ENCODE assay signal across 13 cellular contexts in the genomic region with DNA sequence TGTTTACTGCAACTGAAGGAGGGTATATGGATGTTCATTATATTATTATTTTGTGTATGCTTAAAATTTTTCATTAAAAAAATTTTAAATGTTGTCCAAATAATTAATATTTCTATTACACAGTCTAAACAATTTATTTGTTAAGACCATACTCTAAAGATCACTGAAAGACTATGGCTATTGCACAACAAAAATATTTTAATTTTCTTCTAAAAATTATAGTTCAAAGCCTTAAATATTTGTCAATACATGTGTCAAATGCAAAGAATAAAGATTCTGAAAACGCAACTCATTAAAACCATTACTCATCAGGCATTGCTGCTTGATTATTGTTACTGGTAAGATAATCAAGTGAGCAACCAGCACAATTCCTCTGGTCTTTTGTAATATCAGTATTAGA. TPM values are rescaled to one million over a fixed set of nuclear protein-coding genes. Genes with fewer than 3 reads are reported as not detected.
DNase-seq lines count a peak whose midpoint lies in the region; ATAC-seq and TF ChIP-seq lines count a peak whose summit lies in the region.
"Had no signal": no experiment of that assay in that cellular context is flagged by ENCODE, and none has a peak within 500 bp of the region (broad histone marks: within the 10 kb centered on the region; RNA-seq: fewer than 3 reads in every experiment).

No MANE protein-coding gene starts in this region.

- peaks cover 29% of the 10 kb centered on the region for H3K4me1 ChIP-seq in BLaER1
- H3K4me1 ChIP-seq in H9 (ENCODE audit: insufficient read depth, low read length): no peaks in the 10 kb centered on the region
- H3K4me1 ChIP-seq in iPS-20b (ENCODE audit: insufficient read depth, low read length): peaks cover 9% of the 10 kb centered on the region; the same call in 1 of the 2 replicates
- H3K4me1 ChIP-seq in vagina: peaks cover 20% of the 10 kb centered on the region
- H3K4me1 ChIP-seq: SJSA1 had no signal

- no peak overlapping the region for H2AFZ ChIP-seq in H9 (ENCODE audit: low read length)

- H2BK12ac ChIP-seq in H9 (ENCODE audit: insufficient read length, low read depth, low read length): no peak overlapping the region

- no peak overlapping the region for H4K91ac ChIP-seq in H9 (ENCODE audit: insufficient read length, low read depth, low read length)

- H3K4me2 ChIP-seq in BLaER1 (peak overlapping the region; percentile 82), H9 (ENCODE audit: insufficient read depth, insufficient read length, low read length) (no peak overlapping the region)

- peaks cover 46% of the 10 kb centered on the region for H3K36me3 ChIP-seq in BLaER1
- peaks cover 58% of the 10 kb centered on the region for H3K36me3 ChIP-seq in iPS-20b (ENCODE audit: insufficient read depth, low read depth, low read length)
- H3K36me3 ChIP-seq in vagina: no peaks in the 10 kb centered on the region

- H2BK120ac ChIP-seq in H9 (ENCODE audit: low read depth, low read length, poor library complexity, severe bottlenecking): no peak overlapping the region

- H2BK5ac ChIP-seq in H9 (ENCODE audit: insufficient read length, low read length): no peak overlapping the region

- DNase-seq in H9 (no peak), WTC11 (ENCODE audit: low spot score) (no peak), NCI-H526 (lab: John Stamatoyannopoulos, UW) (no peak), vagina (ENCODE audit: extremely low spot score in 2 of 2) (no peak)
- DNase-seq: activated B cell treated with CpG ODN at 0.5 μM for 24 hours; activated effector memory CD4-positive, alpha-beta T cell treated with anti-CD3 and anti-CD28 coated beads, Interleukin-2, amount 50 U/mL, for 16 hours; NCI-H2029; NCI-H774; stimulated activated CD4-positive, alpha-beta T cell treated with anti-CD3 and anti-CD28 coated beads, Interleukin-4, amount 100 ng/mL, for 24 hours had no signal

- H3K9ac ChIP-seq in BLaER1 (peak overlapping the region; percentile 23; the same call in 1 of the 2 replicates), H9 (ENCODE audit: extremely low read depth, insufficient read length, low read length) (no peak overlapping the region), iPS-20b (ENCODE audit: low read depth, low read length) (peak overlapping the region; percentile 95; the same call in 1 of the 2 replicates)

- H3K23ac ChIP-seq in H9 (ENCODE audit: insufficient read length, low read depth, low read length): no peak overlapping the region

- H3K56ac ChIP-seq in H9 (ENCODE audit: insufficient read length, low read depth, low read length): no peak overlapping the region

- H3K4me3 ChIP-seq in BLaER1: peak overlapping the region; percentile 89; the same call in 1 of the 2 replicates
- peak overlapping the region; percentile 97 for H3K4me3 ChIP-seq in iPS-20b (ENCODE audit: low read length)
- H3K4me3 ChIP-seq in vagina: no peak overlapping the region
- H3K4me3 ChIP-seq: SJSA1 had no signal

- no peak overlapping the region for H3K14ac ChIP-seq in H9 (ENCODE audit: insufficient read depth, low read length)

- TF ChIP-seq POLR2A in vagina (IDR thresholded peaks at IDR 0.05): no peak

- H3K27me3 ChIP-seq in BLaER1 (no peaks in the 10 kb centered on the region), H9 (ENCODE audit: insufficient read depth, low read length) (no peaks in the 10 kb centered on the region), iPS-20b (ENCODE audit: insufficient read depth, low read length) (no peaks in the 10 kb centered on the region), vagina (no peaks in the 10 kb centered on the region)
- H3K27me3 ChIP-seq: SJSA1 had no signal

- H3K4me1 Mint-ChIP-seq in H9: peaks cover 19 to 23% of the 10 kb centered on the region in 2 experiments
- H3K4me1 Mint-ChIP-seq in WTC11: peaks cover 19% of the 10 kb centered on the region

- POLR2A ChIA-PET in WTC11 (lab: Charles Lee): no interaction called here

- intact Hi-C loops in vagina (cut with DNase I): no loop called here

- no peak overlapping the region for H3K4ac ChIP-seq in H9 (ENCODE audit: low read depth, low read length)

- ATAC-seq in WTC11 (no peak), GM18909 (IDR thresholded peaks at IDR 0.05; ENCODE audit: poor library complexity, unreplicated experiment) (no peak)

- peaks cover 3% of the 10 kb centered on the region; the same call in 1 of the 2 replicates for H3K79me2 ChIP-seq in H9 (ENCODE audit: insufficient read depth, low read length)

- no peak overlapping the region for H4K5ac ChIP-seq in H9 (ENCODE audit: insufficient read length, low read depth, low read length)

- no peaks in the 10 kb centered on the region for H3K27me3 Mint-ChIP-seq in H9 (ENCODE audit: low read depth)
- H3K27me3 Mint-ChIP-seq in WTC11 (ENCODE audit: low read depth): no peaks in the 10 kb centered on the region
- H3K27me3 Mint-ChIP-seq: activated B cell treated with CpG ODN at 0.5 μM for 24 hours had no signal

- peak overlapping the region; percentile 90 to 98; a peak in 3 of 5 replicates for H3K4me3 Mint-ChIP-seq in H9
- peak overlapping the region; percentile 97 for H3K4me3 Mint-ChIP-seq in WTC11

- H3K36me3 Mint-ChIP-seq in H9 (ENCODE audit: insufficient read depth in 1 of 3, low read depth in 3 of 3) (peaks cover 27 to 44% (median 43%) of the 10 kb centered on the region in 3 experiments), WTC11 (peaks cover 42% of the 10 kb centered on the region)

- H3K18ac ChIP-seq in H9 (ENCODE audit: insufficient read length, low read depth, low read length): no peak overlapping the region

- H2BK15ac ChIP-seq in H9 (ENCODE audit: low read depth, low read length): no peak overlapping the region

- CTCF ChIA-PET in WTC11 (lab: Charles Lee): no interaction called here

- H2BK20ac ChIP-seq in H9 (ENCODE audit: low read depth, low read length, poor library complexity, severe bottlenecking): no peak overlapping the region

- no peaks in the 10 kb centered on the region for H3K79me1 ChIP-seq in H9 (ENCODE audit: insufficient read depth, low read depth, low read length, poor library complexity, severe bottlenecking)

- H2AK5ac ChIP-seq in H9 (ENCODE audit: insufficient read length, low read length): no peak overlapping the region

- H3K9me3 Mint-ChIP-seq in H9: no peaks in the 10 kb centered on the region
- no peaks in the 10 kb centered on the region for H3K9me3 Mint-ChIP-seq in WTC11
- H3K9me3 Mint-ChIP-seq: activated B cell treated with CpG ODN at 0.5 μM for 24 hours had no signal

- H4K20me1 ChIP-seq in BLaER1 (no peaks in the 10 kb centered on the region), H9 (ENCODE audit: control insufficient read depth, insufficient read depth, insufficient read length) (no peaks in the 10 kb centered on the region)

- peak overlapping the region in 2 of 3 experiments; percentile 32 to 44; a peak in 3 of 7 replicates for H3K27ac Mint-ChIP-seq in H9
- H3K27ac Mint-ChIP-seq in WTC11: no peak overlapping the region
- H3K27ac Mint-ChIP-seq: activated B cell treated with CpG ODN at 0.5 μM for 24 hours had no signal

- TF ChIP-seq CTCF in H9 (conservative IDR thresholded peaks at IDR 0.05): no peak
- TF ChIP-seq CTCF in WTC11 (IDR thresholded peaks at IDR 0.05): no peak
- no peak for TF ChIP-seq CTCF in vagina (IDR thresholded peaks at IDR 0.05)

- H3K23me2 ChIP-seq in H9 (ENCODE audit: insufficient read length, low read depth, low read length, poor library complexity, severe bottlenecking): peaks cover 6% of the 10 kb centered on the region

- H3T11ph ChIP-seq in H9 (ENCODE audit: low read length): no peak overlapping the region

- no peaks in the 10 kb centered on the region for H3K9me3 ChIP-seq in BLaER1
- no peaks in the 10 kb centered on the region for H3K9me3 ChIP-seq in H9 (ENCODE audit: control insufficient read depth, low read depth, low read length)
- no peaks in the 10 kb centered on the region for H3K9me3 ChIP-seq in iPS-20b (ENCODE audit: insufficient read depth, low read depth, low read length)
- no peaks in the 10 kb centered on the region for H3K9me3 ChIP-seq in vagina
- H3K9me3 ChIP-seq: SJSA1 had no signal

- H4K8ac ChIP-seq in H9 (replicated peaks; ENCODE audit: insufficient read length, low read depth, low read length): no peak overlapping the region

- H3K27ac ChIP-seq in BLaER1 (no peak overlapping the region), H9 (ENCODE audit: insufficient read length, low read depth, low read length) (no peak overlapping the region), iPS-20b (ENCODE audit: low read length) (no peak overlapping the region), vagina (no peak overlapping the region)
- H3K27ac ChIP-seq: SJSA1 had no signal

- no CpG with 5 or more reads among the region's 1 CpG for WGBS in H9 (ENCODE audit: extremely low coverage, insufficient read length, low lambda C conversion rate)

TF ChIP-seq in WTC11, 78 proteins besides CTCF, POLR2A, EP300 and RAD21 (continues in another document):
- TF ChIP-seq, protein P1, sequence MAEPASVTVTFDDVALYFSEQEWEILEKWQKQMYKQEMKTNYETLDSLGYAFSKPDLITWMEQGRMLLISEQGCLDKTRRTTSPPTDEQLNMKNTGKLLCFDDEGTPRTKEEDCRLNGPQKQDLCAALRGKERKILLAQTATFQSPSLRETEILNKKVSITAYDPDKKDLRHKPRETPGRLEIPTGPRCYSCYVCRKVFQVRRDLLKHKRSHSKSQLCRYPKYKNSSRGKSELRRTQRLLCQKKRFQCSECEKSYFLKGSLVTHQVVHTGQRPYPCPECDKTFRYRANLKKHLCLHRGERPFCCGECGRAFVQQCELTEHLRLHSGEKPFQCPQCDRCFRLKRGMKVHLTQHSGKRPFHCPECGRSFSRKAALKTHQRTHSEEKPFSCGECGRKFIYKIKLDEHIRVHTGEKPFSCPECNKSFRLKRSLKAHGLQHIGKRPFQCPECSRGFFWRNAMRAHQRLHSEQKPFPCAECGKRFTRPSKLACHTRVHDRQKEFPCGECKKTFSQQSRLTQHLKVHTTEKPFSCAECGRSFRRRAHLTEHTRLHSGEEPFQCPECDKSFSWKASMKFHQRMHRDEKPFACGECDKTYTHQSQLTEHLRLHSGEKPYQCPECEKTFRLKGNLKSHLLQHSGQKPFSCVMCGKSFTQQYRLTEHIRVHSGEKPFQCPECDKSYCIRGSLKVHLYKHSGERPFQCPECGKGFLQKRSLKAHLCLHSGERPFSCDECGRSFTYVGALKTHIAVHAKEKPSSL (CRISPR knock-in tag; conservative IDR thresholded peaks at IDR 0.05): no peak

RNA-seq across cellular contexts. Expression of a gene that starts 2.2 kb away (rescaled TPM):
- total RNA-seq in H9 (2021) (40.1 and 52.8 TPM in 2 replicates), WTC11 (2021) (32.0 to 39.7 TPM (median 32.3 TPM) in 3 replicates), vagina (19.6 TPM)

Comparison
In these comparisons a context has a peak if more than half of its experiments do, and no peak if none do; other contexts are left out.
1. H3K4me3 ChIP-seq: peak in BLaER1 (single experiment) and iPS-20b (single experiment); none in vagina (0 of 2).